Comparison of ENCODE assay signal across 1 cellular context in the genomic region with DNA sequence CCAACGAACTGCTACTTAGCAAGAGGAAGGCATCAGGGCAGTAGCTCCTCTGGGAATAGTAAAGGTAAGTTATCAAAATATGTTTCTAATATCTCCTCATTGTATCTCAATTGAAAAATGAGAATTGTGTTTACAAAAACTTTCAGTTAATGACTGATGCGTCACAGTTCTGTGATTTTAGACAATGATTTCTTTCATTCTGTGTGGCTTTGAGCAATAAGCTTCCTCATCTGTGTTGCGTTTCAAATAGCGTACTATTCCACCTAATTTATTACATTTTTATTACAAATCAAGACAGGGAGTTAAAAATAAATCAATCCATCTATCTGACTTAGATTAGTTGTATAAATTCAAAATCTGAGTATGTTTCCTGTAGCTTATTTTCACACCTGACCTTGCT.
TF ChIP-seq lines count a peak whose summit lies in the region.

No MANE protein-coding gene starts in this region.

TF ChIP-seq in GM23338, 12 proteins besides CTCF, POLR2A, EP300 and RAD21 (continued from another document):
- TF ChIP-seq, protein P1, sequence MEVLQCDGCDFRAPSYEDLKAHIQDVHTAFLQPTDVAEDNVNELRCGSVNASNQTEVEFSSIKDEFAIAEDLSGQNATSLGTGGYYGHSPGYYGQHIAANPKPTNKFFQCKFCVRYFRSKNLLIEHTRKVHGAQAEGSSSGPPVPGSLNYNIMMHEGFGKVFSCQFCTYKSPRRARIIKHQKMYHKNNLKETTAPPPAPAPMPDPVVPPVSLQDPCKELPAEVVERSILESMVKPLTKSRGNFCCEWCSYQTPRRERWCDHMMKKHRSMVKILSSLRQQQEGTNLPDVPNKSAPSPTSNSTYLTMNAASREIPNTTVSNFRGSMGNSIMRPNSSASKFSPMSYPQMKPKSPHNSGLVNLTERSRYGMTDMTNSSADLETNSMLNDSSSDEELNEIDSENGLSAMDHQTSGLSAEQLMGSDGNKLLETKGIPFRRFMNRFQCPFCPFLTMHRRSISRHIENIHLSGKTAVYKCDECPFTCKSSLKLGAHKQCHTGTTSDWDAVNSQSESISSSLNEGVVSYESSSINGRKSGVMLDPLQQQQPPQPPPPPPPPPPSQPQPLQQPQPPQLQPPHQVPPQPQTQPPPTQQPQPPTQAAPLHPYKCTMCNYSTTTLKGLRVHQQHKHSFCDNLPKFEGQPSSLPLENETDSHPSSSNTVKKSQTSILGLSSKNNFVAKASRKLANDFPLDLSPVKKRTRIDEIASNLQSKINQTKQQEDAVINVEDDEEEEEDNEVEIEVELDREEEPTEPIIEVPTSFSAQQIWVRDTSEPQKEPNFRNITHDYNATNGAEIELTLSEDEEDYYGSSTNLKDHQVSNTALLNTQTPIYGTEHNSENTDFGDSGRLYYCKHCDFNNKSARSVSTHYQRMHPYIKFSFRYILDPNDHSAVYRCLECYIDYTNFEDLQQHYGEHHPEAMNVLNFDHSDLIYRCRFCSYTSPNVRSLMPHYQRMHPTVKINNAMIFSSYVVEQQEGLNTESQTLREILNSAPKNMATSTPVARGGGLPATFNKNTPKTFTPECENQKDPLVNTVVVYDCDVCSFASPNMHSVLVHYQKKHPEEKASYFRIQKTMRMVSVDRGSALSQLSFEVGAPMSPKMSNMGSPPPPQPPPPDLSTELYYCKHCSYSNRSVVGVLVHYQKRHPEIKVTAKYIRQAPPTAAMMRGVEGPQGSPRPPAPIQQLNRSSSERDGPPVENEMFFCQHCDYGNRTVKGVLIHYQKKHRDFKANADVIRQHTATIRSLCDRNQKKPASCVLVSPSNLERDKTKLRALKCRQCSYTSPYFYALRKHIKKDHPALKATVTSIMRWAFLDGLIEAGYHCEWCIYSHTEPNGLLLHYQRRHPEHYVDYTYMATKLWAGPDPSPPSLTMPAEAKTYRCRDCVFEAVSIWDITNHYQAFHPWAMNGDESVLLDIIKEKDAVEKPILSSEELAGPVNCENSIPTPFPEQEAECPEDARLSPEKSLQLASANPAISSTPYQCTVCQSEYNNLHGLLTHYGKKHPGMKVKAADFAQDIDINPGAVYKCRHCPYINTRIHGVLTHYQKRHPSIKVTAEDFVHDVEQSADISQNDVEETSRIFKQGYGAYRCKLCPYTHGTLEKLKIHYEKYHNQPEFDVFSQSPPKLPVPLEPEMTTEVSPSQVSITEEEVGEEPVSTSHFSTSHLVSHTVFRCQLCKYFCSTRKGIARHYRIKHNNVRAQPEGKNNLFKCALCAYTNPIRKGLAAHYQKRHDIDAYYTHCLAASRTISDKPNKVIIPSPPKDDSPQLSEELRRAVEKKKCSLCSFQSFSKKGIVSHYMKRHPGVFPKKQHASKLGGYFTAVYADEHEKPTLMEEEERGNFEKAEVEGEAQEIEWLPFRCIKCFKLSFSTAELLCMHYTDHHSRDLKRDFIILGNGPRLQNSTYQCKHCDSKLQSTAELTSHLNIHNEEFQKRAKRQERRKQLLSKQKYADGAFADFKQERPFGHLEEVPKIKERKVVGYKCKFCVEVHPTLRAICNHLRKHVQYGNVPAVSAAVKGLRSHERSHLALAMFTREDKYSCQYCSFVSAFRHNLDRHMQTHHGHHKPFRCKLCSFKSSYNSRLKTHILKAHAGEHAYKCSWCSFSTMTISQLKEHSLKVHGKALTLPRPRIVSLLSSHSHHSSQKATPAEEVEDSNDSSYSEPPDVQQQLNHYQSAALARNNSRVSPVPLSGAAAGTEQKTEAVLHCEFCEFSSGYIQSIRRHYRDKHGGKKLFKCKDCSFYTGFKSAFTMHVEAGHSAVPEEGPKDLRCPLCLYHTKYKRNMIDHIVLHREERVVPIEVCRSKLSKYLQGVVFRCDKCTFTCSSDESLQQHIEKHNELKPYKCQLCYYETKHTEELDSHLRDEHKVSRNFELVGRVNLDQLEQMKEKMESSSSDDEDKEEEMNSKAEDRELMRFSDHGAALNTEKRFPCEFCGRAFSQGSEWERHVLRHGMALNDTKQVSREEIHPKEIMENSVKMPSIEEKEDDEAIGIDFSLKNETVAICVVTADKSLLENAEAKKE (CRISPR knock-in tag; IDR thresholded peaks at IDR 0.05): no peak
- no peak for TF ChIP-seq NANOG (IDR thresholded peaks at IDR 0.05; ENCODE audit: borderline replicate concordance)
